19 cellular contexts compared by ENCODE assay signal in the genomic region with DNA sequence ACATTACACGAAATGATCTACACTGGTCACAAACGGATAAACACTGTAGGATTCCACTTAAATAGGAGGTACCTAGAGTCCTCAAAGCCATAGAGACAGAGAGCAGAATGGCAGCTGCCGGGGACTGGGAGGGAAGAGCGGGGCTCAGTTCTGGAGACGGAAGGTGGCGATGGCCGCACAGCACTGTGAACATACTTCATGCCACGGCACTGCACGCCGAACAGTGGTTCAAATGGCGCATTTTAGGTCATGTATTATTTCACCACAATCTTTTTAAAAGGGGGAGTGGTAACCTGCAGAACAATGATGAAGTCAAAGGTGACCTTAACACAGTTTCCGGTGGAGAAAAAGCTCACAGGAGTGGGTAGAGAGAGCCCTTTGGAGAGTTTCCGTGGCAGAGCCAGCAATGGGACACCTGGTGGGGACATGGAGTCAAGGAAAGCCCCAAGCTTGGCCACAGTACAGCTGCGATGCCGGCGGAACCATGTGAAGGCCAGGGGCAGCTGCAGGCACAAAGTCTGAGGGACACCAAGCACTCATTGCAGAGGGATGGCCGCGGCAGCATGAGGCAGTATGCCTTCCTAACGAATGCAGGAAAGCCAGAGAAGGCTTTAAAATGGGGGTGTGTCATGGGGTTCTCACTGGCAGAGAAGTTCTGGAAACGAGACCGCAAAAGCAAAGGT. TPM values are rescaled to one million over a fixed set of nuclear protein-coding genes. Genes with fewer than 3 reads are reported as not detected.
DNase-seq lines count a peak whose midpoint lies in the region; ATAC-seq lines count a peak whose summit lies in the region.
"Had no signal": no experiment of that assay in that cellular context is flagged by ENCODE, and none has a peak within 500 bp of the region (broad histone marks: within the 10 kb centered on the region; RNA-seq: fewer than 3 reads in every experiment).

No MANE protein-coding gene starts in this region.

- no peak overlapping the region for H2BK12ac ChIP-seq in neuronal stem cell (ENCODE audit: low read length)

- H3K23ac ChIP-seq in neuronal stem cell (ENCODE audit: low read depth, low read length, poor library complexity): no peak overlapping the region

- no peak overlapping the region for H2AK5ac ChIP-seq in neuronal stem cell (ENCODE audit: low read depth, low read length)

- H3K36me3 ChIP-seq in neuronal stem cell (replicated peaks in 1 of 2; ENCODE audit: control insufficient read depth in 2 of 2, insufficient read depth in 2 of 2, low read length in 2 of 2): peaks cover 56 to 82% of the 10 kb centered on the region in 2 donors

- no peak overlapping the region for H3K4me3 Mint-ChIP-seq in T-helper 1 cell treated with Interleukin-12 subunit alpha and Interleukin-12 subunit beta and Interleukin-4 antibody, amounts not matched to agents 30 μg/mL and 1 μg/mL, for 36 hours
- no peak overlapping the region for H3K4me3 Mint-ChIP-seq in central memory CD8-positive, alpha-beta T cell
- H3K4me3 Mint-ChIP-seq in stimulated activated naive B cell treated with anti-CD40 and anti-IgM and Interleukin-4, amounts not matched to agents 10 μg/mL and 1 μg/mL and 100 μg/mL, for 72 hours: no peak overlapping the region

- WGBS in neuronal stem cell (ENCODE audit: extremely low coverage in 2 of 2, insufficient read length in 2 of 2, insufficient replicate concordance in 1 of 2), 2 donors: no CpG with 5 or more reads among the region's 21 CpGs

- H2AFZ ChIP-seq in neuronal stem cell (ENCODE audit: low read length): no peak overlapping the region

- no peak overlapping the region for H3K27ac ChIP-seq in neuronal stem cell (replicated peaks; ENCODE audit: low read length)
- H3K27ac ChIP-seq: BLaER1 treated with 17β-estradiol and CSF1 and Interleukin-3, amounts not matched to agents 10 nM and 100 nM had no signal

- DNase-seq in T-helper 1 cell (no peak), neuronal stem cell (ENCODE audit: low spot score) (no peak), ureter (ENCODE audit: low spot score) (no peak), NCI-H510A treated with DMSO at 0.1 percent for 48 hours (lab: John Stamatoyannopoulos, UW) (no peak)
- DNase-seq in central memory CD8-positive, alpha-beta T cell (ENCODE audit: low spot score in 2 of 2): no peak
- DNase-seq in stimulated activated naive B cell treated with anti-CD40 and anti-IgM and Interleukin-4, amounts not matched to agents 10 μg/mL and 1 μg/mL and 100 μg/mL, for 72 hours: no peak
- DNase-seq: 8988T, GF-D8, GOT3, KG1, NCI-H1436, NCI-H2029, NCI-H2171, NCI-H510A had no signal

- H3K9me3 ChIP-seq in neuronal stem cell (replicated peaks in 1 of 2; ENCODE audit: control insufficient read depth in 2 of 2, insufficient read depth in 1 of 2, low read depth in 1 of 2, low read length in 2 of 2): no peaks in the 10 kb centered on the region
- H3K9me3 ChIP-seq: BLaER1 treated with 17β-estradiol and CSF1 and Interleukin-3, amounts not matched to agents 10 nM and 100 nM had no signal

- no peak overlapping the region for H4K8ac ChIP-seq in neuronal stem cell (ENCODE audit: low read depth, low read length)

- H3K4me2 ChIP-seq in neuronal stem cell (ENCODE audit: insufficient read depth, low read length, poor library complexity, severe bottlenecking): no peak overlapping the region

- H2BK15ac ChIP-seq in neuronal stem cell (ENCODE audit: low read length): no peak overlapping the region

- H3K14ac ChIP-seq in neuronal stem cell (ENCODE audit: low read length): no peak overlapping the region

- no peaks in the 10 kb centered on the region for H3K4me1 ChIP-seq in neuronal stem cell (ENCODE audit: control insufficient read depth in 2 of 2, insufficient read depth in 1 of 2, low read depth in 1 of 2, low read length in 2 of 2)

- H3K27ac Mint-ChIP-seq in T-helper 1 cell treated with Interleukin-12 subunit alpha and Interleukin-12 subunit beta and Interleukin-4 antibody, amounts not matched to agents 30 μg/mL and 1 μg/mL, for 36 hours: peak overlapping the region; percentile 21
- peak overlapping the region; percentile 71 for H3K27ac Mint-ChIP-seq in central memory CD8-positive, alpha-beta T cell (ENCODE audit: low read depth)
- peak overlapping the region; percentile 57 for H3K27ac Mint-ChIP-seq in stimulated activated naive B cell treated with anti-CD40 and anti-IgM and Interleukin-4, amounts not matched to agents 10 μg/mL and 1 μg/mL and 100 μg/mL, for 72 hours

- no peak overlapping the region for H2BK5ac ChIP-seq in neuronal stem cell (ENCODE audit: low read length)

- H3K4ac ChIP-seq in neuronal stem cell (ENCODE audit: low read length): no peak overlapping the region

- peak overlapping the region; percentile 40 for H3K9ac ChIP-seq in neuronal stem cell (ENCODE audit: low read depth, low read length, poor library complexity)
- H3K9ac ChIP-seq: BLaER1 treated with 17β-estradiol and CSF1 and Interleukin-3, amounts not matched to agents 10 nM and 100 nM had no signal

- H4K91ac ChIP-seq in neuronal stem cell (ENCODE audit: low read depth, low read length, poor library complexity): no peak overlapping the region

- no peak overlapping the region for H3K4me3 ChIP-seq in neuronal stem cell (ENCODE audit: low read length in 2 of 2)
- H3K4me3 ChIP-seq: BLaER1 treated with 17β-estradiol and CSF1 and Interleukin-3, amounts not matched to agents 10 nM and 100 nM had no signal

- no peaks in the 10 kb centered on the region for H3K27me3 ChIP-seq in neuronal stem cell (ENCODE audit: control insufficient read depth in 3 of 3, insufficient read depth in 3 of 3, low read depth in 1 of 3, low read length in 3 of 3)
- H3K27me3 ChIP-seq: BLaER1 treated with 17β-estradiol and CSF1 and Interleukin-3, amounts not matched to agents 10 nM and 100 nM had no signal

- no peak overlapping the region for H2BK120ac ChIP-seq in neuronal stem cell (ENCODE audit: low read depth, low read length)

- no peaks in the 10 kb centered on the region for H3K9me3 Mint-ChIP-seq in T-helper 1 cell treated with Interleukin-12 subunit alpha and Interleukin-12 subunit beta and Interleukin-4 antibody, amounts not matched to agents 30 μg/mL and 1 μg/mL, for 36 hours
- H3K9me3 Mint-ChIP-seq in central memory CD8-positive, alpha-beta T cell: no peaks in the 10 kb centered on the region
- no peaks in the 10 kb centered on the region for H3K9me3 Mint-ChIP-seq in stimulated activated naive B cell treated with anti-CD40 and anti-IgM and Interleukin-4, amounts not matched to agents 10 μg/mL and 1 μg/mL and 100 μg/mL, for 72 hours

- H3K36me3 Mint-ChIP-seq in T-helper 1 cell treated with Interleukin-12 subunit alpha and Interleukin-12 subunit beta and Interleukin-4 antibody, amounts not matched to agents 30 μg/mL and 1 μg/mL, for 36 hours (ENCODE audit: low read depth): peaks cover 31% of the 10 kb centered on the region
- peaks cover 33% of the 10 kb centered on the region for H3K36me3 Mint-ChIP-seq in central memory CD8-positive, alpha-beta T cell (ENCODE audit: insufficient read depth)
- peaks cover 55 to 57% of the 10 kb centered on the region in 2 donors for H3K36me3 Mint-ChIP-seq in stimulated activated naive B cell treated with anti-CD40 and anti-IgM and Interleukin-4, amounts not matched to agents 10 μg/mL and 1 μg/mL and 100 μg/mL, for 72 hours

- H3K4me1 Mint-ChIP-seq in T-helper 1 cell treated with Interleukin-12 subunit alpha and Interleukin-12 subunit beta and Interleukin-4 antibody, amounts not matched to agents 30 μg/mL and 1 μg/mL, for 36 hours (ENCODE audit: low read depth): peaks cover 2% of the 10 kb centered on the region
- peaks cover 5% of the 10 kb centered on the region for H3K4me1 Mint-ChIP-seq in central memory CD8-positive, alpha-beta T cell
- H3K4me1 Mint-ChIP-seq in stimulated activated naive B cell treated with anti-CD40 and anti-IgM and Interleukin-4, amounts not matched to agents 10 μg/mL and 1 μg/mL and 100 μg/mL, for 72 hours: peaks cover 8 to 9% of the 10 kb centered on the region in 2 donors

- H3K18ac ChIP-seq in neuronal stem cell (ENCODE audit: low read length): no peak overlapping the region

- H3K27me3 Mint-ChIP-seq in T-helper 1 cell treated with Interleukin-12 subunit alpha and Interleukin-12 subunit beta and Interleukin-4 antibody, amounts not matched to agents 30 μg/mL and 1 μg/mL, for 36 hours (ENCODE audit: low read depth): no peaks in the 10 kb centered on the region
- H3K27me3 Mint-ChIP-seq in central memory CD8-positive, alpha-beta T cell: no peaks in the 10 kb centered on the region
- H3K27me3 Mint-ChIP-seq in stimulated activated naive B cell treated with anti-CD40 and anti-IgM and Interleukin-4, amounts not matched to agents 10 μg/mL and 1 μg/mL and 100 μg/mL, for 72 hours: no peaks in the 10 kb centered on the region

- no peak for ATAC-seq in central memory CD8-positive, alpha-beta T cell (replicated peaks; ENCODE audit: extremely low read depth, poor library complexity, severe bottlenecking)
- ATAC-seq in stimulated activated naive B cell treated with anti-CD40 and anti-IgM and Interleukin-4, amounts not matched to agents 10 μg/mL and 1 μg/mL and 100 μg/mL, for 72 hours (replicated peaks): no peak
- ATAC-seq in HG02852 (IDR thresholded peaks at IDR 0.05; ENCODE audit: unreplicated experiment): no peak
- ATAC-seq: HepG2, Panc1 had no signal

- peaks cover 13% of the 10 kb centered on the region for H3K79me1 ChIP-seq in neuronal stem cell (ENCODE audit: low read depth, low read length)

RNA-seq across cellular contexts. Expression of gene FLCN, which starts 7.4 kb away (rescaled TPM):
- polyA plus RNA-seq in neuronal stem cell (2013, experiment 1 of 2): 12.0 TPM
- polyA plus RNA-seq in neuronal stem cell (2013, experiment 2 of 2): 12.6 TPM
- 59.8 TPM for total RNA-seq in ureter

RNA-seq across cellular contexts. Expression of gene PLD6, which starts 23.4 kb away (rescaled TPM):
- polyA plus RNA-seq in neuronal stem cell (2013, experiment 1 of 2): 0.38 TPM
- polyA plus RNA-seq in neuronal stem cell (2013, experiment 2 of 2): 0.35 TPM
- 4.9 TPM for total RNA-seq in ureter

RNA-seq across cellular contexts. Expression of gene COPS3, which starts 51.5 kb away (rescaled TPM):
- 106 TPM for polyA plus RNA-seq in neuronal stem cell (2013, experiment 1 of 2)
- polyA plus RNA-seq in neuronal stem cell (2013, experiment 2 of 2): 109 TPM
- total RNA-seq in ureter: 54.0 TPM

Comparison
In these comparisons a context has a peak if more than half of its experiments do, and no peak if none do; other contexts are left out.
1. H3K27ac Mint-ChIP-seq: peak in every context shown above with its lines; median percentile 71 in central memory CD8-positive, alpha-beta T cell; 57 in stimulated activated naive B cell treated with anti-CD40 and anti-IgM and Interleukin-4, amounts not matched to agents 10 μg/mL and 1 μg/mL and 100 μg/mL, for 72 hours; 21 in T-helper 1 cell treated with Interleukin-12 subunit alpha and Interleukin-12 subunit beta and Interleukin-4 antibody, amounts not matched to agents 30 μg/mL and 1 μg/mL, for 36 hours.